In the genomic region with DNA sequence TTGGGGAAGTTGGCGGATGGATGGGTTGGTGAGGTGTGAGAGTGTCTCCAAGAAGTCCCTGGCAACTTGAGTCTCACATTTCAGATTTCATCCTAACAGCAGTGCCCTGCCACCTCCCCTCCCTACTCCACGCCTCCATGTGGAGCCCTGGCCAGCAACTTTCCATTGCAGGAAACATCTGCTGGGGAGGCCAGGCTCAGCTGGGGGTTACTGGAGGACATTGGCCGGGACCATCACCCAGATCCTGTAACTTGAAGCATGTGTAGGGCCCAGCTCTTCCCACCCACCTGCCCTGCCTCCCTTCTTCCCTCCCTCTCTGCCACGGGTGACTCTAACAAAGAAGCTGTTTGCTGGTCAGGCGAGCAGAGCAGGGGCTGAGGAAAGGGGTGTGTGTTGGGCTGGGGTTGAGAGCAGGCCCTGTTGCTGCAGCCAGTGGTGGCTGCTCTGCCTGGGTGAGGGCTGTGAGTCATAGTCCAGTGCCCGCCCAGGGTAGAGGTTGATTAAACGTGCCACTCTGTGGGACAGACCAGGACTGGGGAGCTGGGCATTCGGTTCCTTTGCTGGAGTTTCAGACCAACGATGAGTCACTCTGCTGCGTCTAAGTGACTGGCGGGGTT, we compare ENCODE assay signal across 9 cellular contexts.
DNase-seq lines count a peak whose midpoint lies in the region; ATAC-seq and TF ChIP-seq lines count a peak whose summit lies in the region.
"Had no signal": no experiment of that assay in that cellular context is flagged by ENCODE, and none has a peak within 500 bp of the region (broad histone marks: within the 10 kb centered on the region; RNA-seq: fewer than 3 reads in every experiment).

No MANE protein-coding gene starts in this region.

- peaks cover under 1 to 9% (median 2%) of the 10 kb centered on the region in 3 donors for H3K36me3 ChIP-seq in skeletal muscle tissue (ENCODE audit: control insufficient read depth in 3 of 3, insufficient read depth in 3 of 3, low read length in 3 of 3)
- H3K36me3 ChIP-seq in uterus, result no peaks in the 10 kb centered on the region

- peak overlapping the region; percentile 94 for H3K27ac ChIP-seq in skeletal muscle tissue (ENCODE audit: low read depth, low read length)
- H3K27ac ChIP-seq in uterus, result no peak overlapping the region
- H3K27ac ChIP-seq in coronary artery, result no peak overlapping the region
- H3K27ac ChIP-seq: KMS-11 had no signal

- intact Hi-C loops in uterus (cut with DNase I; ENCODE audit: low total_unique reads), result no loop called here

- TF ChIP-seq CTCF in uterus (IDR thresholded peaks at IDR 0.05) (no peak), coronary artery (IDR thresholded peaks at IDR 0.05) (no peak)

- H3K9me3 ChIP-seq in skeletal muscle tissue (ENCODE audit: control insufficient read depth in 3 of 3, low read length in 3 of 3), result no peaks in the 10 kb centered on the region
- H3K9me3 ChIP-seq in uterus, result no peaks in the 10 kb centered on the region

- peak overlapping the region; percentile 76 to 81 (median 80) for H3K9ac ChIP-seq in skeletal muscle tissue (ENCODE audit: low read depth in 1 of 3, low read length in 3 of 3)
- H3K9ac ChIP-seq: KMS-11 had no signal

- H3K27me3 ChIP-seq in skeletal muscle tissue (ENCODE audit: control insufficient read depth in 3 of 3, insufficient read depth in 3 of 3, low read length in 3 of 3) (no peaks in the 10 kb centered on the region), uterus (no peaks in the 10 kb centered on the region)

- ATAC-seq in SK-N-SH treated with all-trans-retinoic acid at 6 μM for 48 hours, result peak; percentile 97

- H3K4me3 ChIP-seq in skeletal muscle tissue (ENCODE audit: low read length in 3 of 3) (peak overlapping the region; percentile 72 to 77 (median 73)), uterus (no peak overlapping the region), coronary artery (no peak overlapping the region)

- DNase-seq in H4 (ENCODE audit: low spot score), result peak; percentile 93
- peak; percentile 46 for DNase-seq in glomerular visceral epithelial cell (ENCODE audit: extremely low spot score)
- DNase-seq in uterus, result no peak
- DNase-seq in coronary artery (ENCODE audit: low spot score), result no peak
- DNase-seq in NCI-H1105 (lab: John Stamatoyannopoulos, UW), result no peak
- DNase-seq: nephron progenitor cell had no signal

- TF ChIP-seq POLR2A in uterus (IDR thresholded peaks at IDR 0.05), result no peak

- H3K4me1 ChIP-seq in skeletal muscle tissue (ENCODE audit: control insufficient read depth in 3 of 3, insufficient read depth in 3 of 3, low read length in 3 of 3) (peaks cover 47 to 51% (median 48%) of the 10 kb centered on the region in 3 donors), uterus (no peaks in the 10 kb centered on the region)

TF ChIP-seq in SK-N-SH treated with all-trans-retinoic acid at 6 μM for 48 hours, 23 proteins besides CTCF, POLR2A, EP300 and RAD21:
- TF ChIP-seq, protein P1, sequence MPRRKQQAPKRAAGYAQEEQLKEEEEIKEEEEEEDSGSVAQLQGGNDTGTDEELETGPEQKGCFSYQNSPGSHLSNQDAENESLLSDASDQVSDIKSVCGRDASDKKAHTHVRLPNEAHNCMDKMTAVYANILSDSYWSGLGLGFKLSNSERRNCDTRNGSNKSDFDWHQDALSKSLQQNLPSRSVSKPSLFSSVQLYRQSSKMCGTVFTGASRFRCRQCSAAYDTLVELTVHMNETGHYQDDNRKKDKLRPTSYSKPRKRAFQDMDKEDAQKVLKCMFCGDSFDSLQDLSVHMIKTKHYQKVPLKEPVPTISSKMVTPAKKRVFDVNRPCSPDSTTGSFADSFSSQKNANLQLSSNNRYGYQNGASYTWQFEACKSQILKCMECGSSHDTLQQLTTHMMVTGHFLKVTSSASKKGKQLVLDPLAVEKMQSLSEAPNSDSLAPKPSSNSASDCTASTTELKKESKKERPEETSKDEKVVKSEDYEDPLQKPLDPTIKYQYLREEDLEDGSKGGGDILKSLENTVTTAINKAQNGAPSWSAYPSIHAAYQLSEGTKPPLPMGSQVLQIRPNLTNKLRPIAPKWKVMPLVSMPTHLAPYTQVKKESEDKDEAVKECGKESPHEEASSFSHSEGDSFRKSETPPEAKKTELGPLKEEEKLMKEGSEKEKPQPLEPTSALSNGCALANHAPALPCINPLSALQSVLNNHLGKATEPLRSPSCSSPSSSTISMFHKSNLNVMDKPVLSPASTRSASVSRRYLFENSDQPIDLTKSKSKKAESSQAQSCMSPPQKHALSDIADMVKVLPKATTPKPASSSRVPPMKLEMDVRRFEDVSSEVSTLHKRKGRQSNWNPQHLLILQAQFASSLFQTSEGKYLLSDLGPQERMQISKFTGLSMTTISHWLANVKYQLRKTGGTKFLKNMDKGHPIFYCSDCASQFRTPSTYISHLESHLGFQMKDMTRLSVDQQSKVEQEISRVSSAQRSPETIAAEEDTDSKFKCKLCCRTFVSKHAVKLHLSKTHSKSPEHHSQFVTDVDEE (CRISPR knock-in tag; IDR thresholded peaks at IDR 0.05), result no peak
- no peak for TF ChIP-seq ARNTL (CRISPR knock-in tag; IDR thresholded peaks at IDR 0.05; ENCODE audit: borderline replicate concordance, low read depth)
- TF ChIP-seq ZNF70 (CRISPR knock-in tag; IDR thresholded peaks at IDR 0.05), result no peak
- no peak for TF ChIP-seq TCF4 (CRISPR knock-in tag; IDR thresholded peaks at IDR 0.05; ENCODE audit: borderline replicate concordance)
- TF ChIP-seq ZNF565 (CRISPR knock-in tag; conservative IDR thresholded peaks at IDR 0.05; ENCODE audit: low read depth), result no peak
- TF ChIP-seq, protein P2, sequence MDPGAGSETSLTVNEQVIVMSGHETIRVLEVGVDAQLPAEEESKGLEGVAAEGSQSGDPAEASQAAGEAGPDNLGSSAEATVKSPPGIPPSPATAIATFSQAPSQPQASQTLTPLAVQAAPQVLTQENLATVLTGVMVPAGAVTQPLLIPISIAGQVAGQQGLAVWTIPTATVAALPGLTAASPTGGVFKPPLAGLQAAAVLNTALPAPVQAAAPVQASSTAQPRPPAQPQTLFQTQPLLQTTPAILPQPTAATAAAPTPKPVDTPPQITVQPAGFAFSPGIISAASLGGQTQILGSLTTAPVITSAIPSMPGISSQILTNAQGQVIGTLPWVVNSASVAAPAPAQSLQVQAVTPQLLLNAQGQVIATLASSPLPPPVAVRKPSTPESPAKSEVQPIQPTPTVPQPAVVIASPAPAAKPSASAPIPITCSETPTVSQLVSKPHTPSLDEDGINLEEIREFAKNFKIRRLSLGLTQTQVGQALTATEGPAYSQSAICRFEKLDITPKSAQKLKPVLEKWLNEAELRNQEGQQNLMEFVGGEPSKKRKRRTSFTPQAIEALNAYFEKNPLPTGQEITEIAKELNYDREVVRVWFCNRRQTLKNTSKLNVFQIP (CRISPR knock-in tag; IDR thresholded peaks at IDR 0.05; ENCODE audit: borderline replicate concordance, low read depth), result no peak
- TF ChIP-seq, protein P3, sequence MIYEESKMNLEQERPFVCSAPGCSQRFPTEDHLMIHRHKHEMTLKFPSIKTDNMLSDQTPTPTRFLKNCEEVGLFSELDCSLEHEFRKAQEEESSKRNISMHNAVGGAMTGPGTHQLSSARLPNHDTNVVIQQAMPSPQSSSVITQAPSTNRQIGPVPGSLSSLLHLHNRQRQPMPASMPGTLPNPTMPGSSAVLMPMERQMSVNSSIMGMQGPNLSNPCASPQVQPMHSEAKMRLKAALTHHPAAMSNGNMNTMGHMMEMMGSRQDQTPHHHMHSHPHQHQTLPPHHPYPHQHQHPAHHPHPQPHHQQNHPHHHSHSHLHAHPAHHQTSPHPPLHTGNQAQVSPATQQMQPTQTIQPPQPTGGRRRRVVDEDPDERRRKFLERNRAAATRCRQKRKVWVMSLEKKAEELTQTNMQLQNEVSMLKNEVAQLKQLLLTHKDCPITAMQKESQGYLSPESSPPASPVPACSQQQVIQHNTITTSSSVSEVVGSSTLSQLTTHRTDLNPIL (CRISPR knock-in tag; IDR thresholded peaks at IDR 0.05; ENCODE audit: low read depth), result no peak
- TF ChIP-seq RARB (CRISPR knock-in tag; IDR thresholded peaks at IDR 0.05), result no peak
- no peak for TF ChIP-seq ZFP3 (CRISPR knock-in tag; IDR thresholded peaks at IDR 0.05)
- TF ChIP-seq ZC3H10 (CRISPR knock-in tag; IDR thresholded peaks at IDR 0.05), result no peak
- TF ChIP-seq GLIS3 (CRISPR knock-in tag; IDR thresholded peaks at IDR 0.05), result no peak
- TF ChIP-seq ISL1 (CRISPR knock-in tag; IDR thresholded peaks at IDR 0.05), result no peak
- TF ChIP-seq TOX (CRISPR knock-in tag; IDR thresholded peaks at IDR 0.05; ENCODE audit: borderline replicate concordance), result no peak
- no peak for TF ChIP-seq BACH2 (CRISPR knock-in tag; IDR thresholded peaks at IDR 0.05; ENCODE audit: borderline replicate concordance)
- TF ChIP-seq CSDC2 (CRISPR knock-in tag; IDR thresholded peaks at IDR 0.05), result no peak
- TF ChIP-seq ZFP30 (CRISPR knock-in tag; IDR thresholded peaks at IDR 0.05), result no peak

Comparison
In these comparisons a context has a peak if more than half of its experiments do, and no peak if none do; other contexts are left out.
1. DNase-seq: peak in H4 (single experiment) and glomerular visceral epithelial cell (single experiment); none in uterus (0 of 2), coronary artery (single experiment) and NCI-H1105 (single experiment).
2. H3K4me3 ChIP-seq: peak in skeletal muscle tissue (3 of 3); none in uterus (0 of 2) and coronary artery (single experiment).